8 cellular contexts compared by ENCODE assay signal in genomic region chr16:12535535-12536411, GRCh38.
A peak's percentile ranks its signal among the peaks of the same experiment; 100 is the strongest.
DNase-seq lines count a peak whose midpoint lies in the region; ATAC-seq and TF ChIP-seq lines count a peak whose summit lies in the region.
"Had no signal": no experiment of that assay in that cellular context is flagged by ENCODE, and none has a peak within 500 bp of the region (broad histone marks: within the 10 kb centered on the region; RNA-seq: fewer than 3 reads in every experiment).

No MANE protein-coding gene starts in this region.

- no peak overlapping the region for H3K9ac ChIP-seq in smooth muscle cell (ENCODE audit: low read depth)

- H4K20me1 ChIP-seq in smooth muscle cell (ENCODE audit: low read depth) = peaks cover 16% of the 10 kb centered on the region

- peak; percentile 49 for DNase-seq in activated CD8-positive, alpha-beta T cell treated with anti-CD3 and anti-CD28 coated beads, Interleukin-2, amount 10 ng/mL, durations not matched to agents 7 days and 5 days
- DNase-seq in stimulated activated CD4-positive, alpha-beta T cell treated with anti-CD3 and anti-CD28 coated beads, Interleukin-4, amount 100 ng/mL, for 1 hour = peak; percentile 32
- DNase-seq in SIG-M5 (lab: John Stamatoyannopoulos, UW) (no peak), NCI-H524 (lab: John Stamatoyannopoulos, UW) (no peak), smooth muscle cell (lab: John Stamatoyannopoulos, UW; ENCODE audit: unreplicated experiment) (no peak)

- CTCF ChIA-PET in activated CD8-positive, alpha-beta T cell treated with anti-CD3 and anti-CD28 coated beads, Interleukin-2, amount 10 ng/mL, durations not matched to agents 7 days and 5 days (lab: Charles Lee) = interaction anchor here (1.4 to 5.5 kb wide), 2 partner anchors 26 to 38 kb away, joined by 3 to 30 read pairs; no protein-coding TSS in a partner anchor

- H3K4me3 ChIP-seq in smooth muscle cell = no peak overlapping the region

- no peak for TF ChIP-seq CTCF in smooth muscle cell (IDR thresholded peaks at IDR 0.05; ENCODE audit: borderline replicate concordance, insufficient read depth, poor library complexity, severe bottlenecking)

- H3K27ac ChIP-seq in smooth muscle cell (ENCODE audit: low read depth) = no peak overlapping the region

- H3K27me3 ChIP-seq in smooth muscle cell (ENCODE audit: low read depth) = no peaks in the 10 kb centered on the region

- H3K4me1 Mint-ChIP-seq in activated CD8-positive, alpha-beta T cell treated with anti-CD3 and anti-CD28 coated beads, Interleukin-2, amount 10 ng/mL, durations not matched to agents 7 days and 5 days (ENCODE audit: low read depth) = peaks cover 77% of the 10 kb centered on the region

- no peaks in the 10 kb centered on the region for H3K9me3 Mint-ChIP-seq in activated CD8-positive, alpha-beta T cell treated with anti-CD3 and anti-CD28 coated beads, Interleukin-2, amount 10 ng/mL, durations not matched to agents 7 days and 5 days (ENCODE audit: insufficient read depth)

- no peak overlapping the region for H2AFZ ChIP-seq in smooth muscle cell (ENCODE audit: low read depth)

- H3K36me3 ChIP-seq in smooth muscle cell (ENCODE audit: low read depth) = no peaks in the 10 kb centered on the region

- H3K27me3 Mint-ChIP-seq in activated CD8-positive, alpha-beta T cell treated with anti-CD3 and anti-CD28 coated beads, Interleukin-2, amount 10 ng/mL, durations not matched to agents 7 days and 5 days (ENCODE audit: low read depth) = no peaks in the 10 kb centered on the region

- no peaks in the 10 kb centered on the region for H3F3A ChIP-seq in smooth muscle cell (ENCODE audit: low read depth)

- H3K36me3 Mint-ChIP-seq in activated CD8-positive, alpha-beta T cell treated with anti-CD3 and anti-CD28 coated beads, Interleukin-2, amount 10 ng/mL, durations not matched to agents 7 days and 5 days (ENCODE audit: low read depth) = no peaks in the 10 kb centered on the region

- POLR2A ChIA-PET in activated CD8-positive, alpha-beta T cell treated with anti-CD3 and anti-CD28 coated beads, Interleukin-2, amount 10 ng/mL, durations not matched to agents 7 days and 5 days (lab: Charles Lee) = interaction anchor here (3.4 kb wide), 1 partner anchor 16 kb away, joined by 15 read pairs; no protein-coding TSS in a partner anchor

- WGBS in smooth muscle cell (ENCODE audit: low lambda C conversion rate) = 66% methylated on average over 17 of the region's 17 CpGs

- H3K27ac Mint-ChIP-seq in activated CD8-positive, alpha-beta T cell treated with anti-CD3 and anti-CD28 coated beads, Interleukin-2, amount 10 ng/mL, durations not matched to agents 7 days and 5 days = peak overlapping the region; percentile 84

- peak overlapping the region; percentile 9 for H3K4me3 Mint-ChIP-seq in activated CD8-positive, alpha-beta T cell treated with anti-CD3 and anti-CD28 coated beads, Interleukin-2, amount 10 ng/mL, durations not matched to agents 7 days and 5 days

- no peak overlapping the region for H3K4me2 ChIP-seq in smooth muscle cell

- ATAC-seq in GM19351 (IDR thresholded peaks at IDR 0.05; ENCODE audit: unreplicated experiment) (peak; percentile 71), HG02970 (IDR thresholded peaks at IDR 0.05; ENCODE audit: low FRiP score, unreplicated experiment) (peak; percentile 54)
- peak; percentile 62 for ATAC-seq in activated CD8-positive, alpha-beta T cell treated with anti-CD3 and anti-CD28 coated beads, Interleukin-2, amount 10 ng/mL, durations not matched to agents 7 days and 5 days
- ATAC-seq: Panc1 had no signal

- no peaks in the 10 kb centered on the region for H3K4me1 ChIP-seq in smooth muscle cell (ENCODE audit: low read depth)

- H3K9me3 ChIP-seq in smooth muscle cell (replicated peaks; ENCODE audit: low read depth) = no peaks in the 10 kb centered on the region

- H3K79me2 ChIP-seq in smooth muscle cell (ENCODE audit: low read depth) = no peaks in the 10 kb centered on the region

Comparison
In these comparisons a context has a peak if more than half of its experiments do, and no peak if none do; other contexts are left out.
1. DNase-seq: peak in activated CD8-positive, alpha-beta T cell treated with anti-CD3 and anti-CD28 coated beads, Interleukin-2, amount 10 ng/mL, durations not matched to agents 7 days and 5 days (single experiment) and stimulated activated CD4-positive, alpha-beta T cell treated with anti-CD3 and anti-CD28 coated beads, Interleukin-4, amount 100 ng/mL, for 1 hour (single experiment); none in SIG-M5 (single experiment), NCI-H524 (0 of 2) and smooth muscle cell (single experiment).
2. Peak in every context shown above with its lines, with median percentiles within 50 percentile points of each other: ATAC-seq.